In the genomic region with DNA sequence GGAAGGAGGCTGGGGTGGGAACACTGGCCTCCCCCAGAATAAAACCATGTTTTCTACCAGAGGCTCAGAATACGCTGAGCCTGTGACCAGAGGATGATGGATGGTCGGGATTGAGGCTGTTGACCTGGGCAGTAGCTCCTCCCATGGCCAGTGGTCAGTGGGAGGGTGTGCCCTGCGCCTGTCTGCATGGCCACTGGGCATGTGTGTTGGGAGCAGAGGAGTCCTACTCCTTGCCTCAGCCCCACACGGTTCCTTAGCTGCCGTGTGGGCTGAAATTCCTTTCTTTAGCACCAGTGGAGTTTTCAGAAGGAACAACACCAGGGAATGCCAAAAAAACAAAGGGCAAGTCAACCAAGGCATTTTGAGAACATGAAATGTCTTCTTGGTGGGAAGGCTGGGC, we compare ENCODE assay signal across 26 cellular contexts. TPM values are rescaled to one million over a fixed set of nuclear protein-coding genes. Genes with fewer than 3 reads are reported as not detected.
DNase-seq lines count a peak whose midpoint lies in the region; ATAC-seq and TF ChIP-seq lines count a peak whose summit lies in the region.
"Had no signal": no experiment of that assay in that cellular context is flagged by ENCODE, and none has a peak within 500 bp of the region (broad histone marks: within the 10 kb centered on the region; RNA-seq: fewer than 3 reads in every experiment).

No MANE protein-coding gene starts in this region.

- H3K27ac Mint-ChIP-seq in stimulated activated memory B cell treated with anti-CD40 and anti-IgM and Interleukin-4, amounts not matched to agents 10 μg/mL and 1 μg/mL and 100 μg/mL, for 72 hours: peak overlapping the region; percentile 73
- H3K27ac Mint-ChIP-seq: activated CD4-positive, alpha-beta memory T cell treated with anti-CD3 and anti-CD28 coated beads, Interleukin-2, amount 10 ng/mL, durations not matched to agents 7 days and 5 days; natural killer cell treated with Interleukin-12 subunit alpha and Interleukin-12 subunit beta and Interleukin-15 and Interleukin-18, amount 100 ng/mL, for 72 hours; T-helper 1 cell treated with Interleukin-12 subunit alpha and Interleukin-12 subunit beta and Interleukin-4 antibody, amounts not matched to agents 30 μg/mL and 1 μg/mL, for 36 hours had no signal

- H3K9me3 Mint-ChIP-seq in stimulated activated memory B cell treated with anti-CD40 and anti-IgM and Interleukin-4, amounts not matched to agents 10 μg/mL and 1 μg/mL and 100 μg/mL, for 72 hours: no peaks in the 10 kb centered on the region
- H3K9me3 Mint-ChIP-seq: activated CD4-positive, alpha-beta memory T cell treated with anti-CD3 and anti-CD28 coated beads, Interleukin-2, amount 10 ng/mL, durations not matched to agents 7 days and 5 days; central memory CD8-positive, alpha-beta T cell; IgD-negative memory B cell; natural killer cell treated with Interleukin-12 subunit alpha and Interleukin-12 subunit beta and Interleukin-15 and Interleukin-18, amount 100 ng/mL, for 72 hours; T-helper 1 cell treated with Interleukin-12 subunit alpha and Interleukin-12 subunit beta and Interleukin-4 antibody, amounts not matched to agents 30 μg/mL and 1 μg/mL, for 36 hours had no signal

- peak overlapping the region in 8 of 10 experiments; percentile 30 to 61 (median 47); a peak in 11 of 20 replicates for H3K4me3 ChIP-seq in BLaER1 treated with 17β-estradiol and CSF1 and Interleukin-3, amounts not matched to agents 10 nM and 100 nM
- H3K4me3 ChIP-seq in Karpas-422 (ENCODE audit: low read length) (peak overlapping the region; percentile 66; the same call in 1 of the 2 replicates), dorsolateral prefrontal cortex (peak overlapping the region in 44 of 59 donors; percentile 2 to 55 (median 36))
- H3K4me3 ChIP-seq: upper lobe of right lung had no signal

- H3K4me1 ChIP-seq in BLaER1 treated with 17β-estradiol and CSF1 and Interleukin-3, amounts not matched to agents 10 nM and 100 nM: peaks cover 56 to 97% (median 94%) of the 10 kb centered on the region in 10 experiments
- peaks cover 57% of the 10 kb centered on the region for H3K4me1 ChIP-seq in Karpas-422 (ENCODE audit: low read length)
- H3K4me1 ChIP-seq: upper lobe of right lung had no signal

- peak overlapping the region in 7 of 11 experiments; percentile 71 to 94 (median 80); a peak in 13 of 22 replicates for H3K27ac ChIP-seq in BLaER1 treated with 17β-estradiol and CSF1 and Interleukin-3, amounts not matched to agents 10 nM and 100 nM
- H3K27ac ChIP-seq in Karpas-422 (ENCODE audit: low read length) (peak overlapping the region; percentile 90; the same call in 1 of the 2 replicates), dorsolateral prefrontal cortex (peak overlapping the region in 46 of 59 donors; percentile 21 to 85 (median 66))
- H3K27ac ChIP-seq: upper lobe of right lung had no signal

- H2AFZ ChIP-seq in Karpas-422 (ENCODE audit: low read length): no peak overlapping the region

- no peaks in the 10 kb centered on the region for H3K79me2 ChIP-seq in Karpas-422 (ENCODE audit: low read length)

- peaks cover 0 to 50% (median 0%) of the 10 kb centered on the region in 11 experiments; a peak in 5 of 22 replicates for H3K27me3 ChIP-seq in BLaER1 treated with 17β-estradiol and CSF1 and Interleukin-3, amounts not matched to agents 10 nM and 100 nM
- H3K27me3 ChIP-seq in Karpas-422 (ENCODE audit: low read length) (no peaks in the 10 kb centered on the region), dorsolateral prefrontal cortex (peaks cover 0 to 9% (median 0%) of the 10 kb centered on the region in 45 donors)

- 0 out of 22 replicates have a peak, but pooled peaks cover 0 to 6% (median 0%) of the 10 kb centered on the region in 11 experiments for H3K36me3 ChIP-seq in BLaER1 treated with 17β-estradiol and CSF1 and Interleukin-3, amounts not matched to agents 10 nM and 100 nM
- H3K36me3 ChIP-seq in Karpas-422 (ENCODE audit: insufficient read depth, low read length): no peaks in the 10 kb centered on the region
- H3K36me3 ChIP-seq: upper lobe of right lung had no signal

- no peak for DNase-seq in Karpas-422
- no peak for DNase-seq in dorsolateral prefrontal cortex
- DNase-seq in AG20443 (ENCODE audit: low spot score): no peak
- no peak for DNase-seq in T-helper 9 cell
- DNase-seq in NCI-H1417 (lab: John Stamatoyannopoulos, UW): no peak
- DNase-seq: activated CD4-positive, alpha-beta memory T cell treated with anti-CD3 and anti-CD28 coated beads, Interleukin-2, amount 10 ng/mL, durations not matched to agents 7 days and 5 days; activated CD4-positive, alpha-beta T cell treated with anti-CD3 and anti-CD28 coated beads for 1 hour; activated CD8-positive, alpha-beta memory T cell treated with anti-CD3 and anti-CD28 coated beads, Interleukin-2, amount 50 U/mL, for 4 hours; activated naive CD4-positive, alpha-beta T cell treated with Interleukin-2 at 50 U/mL for 16 hours; dermis blood vessel endothelial cell; GDM1; hypothalamus; left colon; mammary epithelial cell; NCI-H1092 treated with DMSO at 0.1 percent for 48 hours; NCI-H187; NCI-H510A; stimulated activated CD4-positive, alpha-beta T cell treated with anti-CD3 and anti-CD28 coated beads, Interleukin-15, amount 100 ng/mL, for 24 hours; stimulated activated CD4-positive, alpha-beta T cell treated with anti-CD3 and anti-CD28 coated beads, Interleukin-4, amount 100 ng/mL, for 4 hours; upper lobe of right lung had no signal

- H3K36me3 Mint-ChIP-seq in stimulated activated memory B cell treated with anti-CD40 and anti-IgM and Interleukin-4, amounts not matched to agents 10 μg/mL and 1 μg/mL and 100 μg/mL, for 72 hours: peaks cover 35% of the 10 kb centered on the region
- H3K36me3 Mint-ChIP-seq: natural killer cell treated with Interleukin-12 subunit alpha and Interleukin-12 subunit beta and Interleukin-15 and Interleukin-18, amount 100 ng/mL, for 72 hours had no signal

- no peaks in the 10 kb centered on the region for H3K9me3 ChIP-seq in BLaER1 treated with 17β-estradiol and CSF1 and Interleukin-3, amounts not matched to agents 10 nM and 100 nM (replicated peaks in 1 of 11)
- no peaks in the 10 kb centered on the region for H3K9me3 ChIP-seq in Karpas-422 (ENCODE audit: low read length)
- H3K9me3 ChIP-seq: upper lobe of right lung had no signal

- no peak for ATAC-seq in stimulated activated memory B cell treated with anti-CD40 and anti-IgM and Interleukin-4, amounts not matched to agents 10 μg/mL and 1 μg/mL and 100 μg/mL, for 72 hours
- ATAC-seq: left colon; natural killer cell treated with Interleukin-12 subunit alpha and Interleukin-12 subunit beta and Interleukin-15 and Interleukin-18, amount 100 ng/mL, for 72 hours; upper lobe of right lung had no signal

- no peak overlapping the region for H3K4me3 Mint-ChIP-seq in stimulated activated memory B cell treated with anti-CD40 and anti-IgM and Interleukin-4, amounts not matched to agents 10 μg/mL and 1 μg/mL and 100 μg/mL, for 72 hours
- H3K4me3 Mint-ChIP-seq: activated CD4-positive, alpha-beta memory T cell treated with anti-CD3 and anti-CD28 coated beads, Interleukin-2, amount 10 ng/mL, durations not matched to agents 7 days and 5 days; central memory CD8-positive, alpha-beta T cell; natural killer cell treated with Interleukin-12 subunit alpha and Interleukin-12 subunit beta and Interleukin-15 and Interleukin-18, amount 100 ng/mL, for 72 hours; T-helper 1 cell treated with Interleukin-12 subunit alpha and Interleukin-12 subunit beta and Interleukin-4 antibody, amounts not matched to agents 30 μg/mL and 1 μg/mL, for 36 hours had no signal

- no peaks in the 10 kb centered on the region for H3K9me2 ChIP-seq in Karpas-422 (replicated peaks; ENCODE audit: insufficient read depth, low read length)

- H3K4me1 Mint-ChIP-seq in stimulated activated memory B cell treated with anti-CD40 and anti-IgM and Interleukin-4, amounts not matched to agents 10 μg/mL and 1 μg/mL and 100 μg/mL, for 72 hours: peaks cover 62% of the 10 kb centered on the region

- H3K4me2 ChIP-seq in BLaER1 treated with 17β-estradiol and CSF1 and Interleukin-3, amounts not matched to agents 10 nM and 100 nM: peak overlapping the region; percentile 81 to 100 (median 99); a peak in 21 of 22 replicates
- H3K4me2 ChIP-seq in Karpas-422 (ENCODE audit: low read depth, low read length, poor library complexity, severe bottlenecking): peak overlapping the region; percentile 75

- H3K9ac ChIP-seq in BLaER1 treated with 17β-estradiol and CSF1 and Interleukin-3, amounts not matched to agents 10 nM and 100 nM: peak overlapping the region in 8 of 11 experiments; percentile 48 to 86 (median 70); a peak in 14 of 22 replicates
- H3K9ac ChIP-seq in Karpas-422 (ENCODE audit: low read length): peak overlapping the region; percentile 75

- intact Hi-C loops in dorsolateral prefrontal cortex (cut with DNase I): no loop called here

- H4K20me1 ChIP-seq in BLaER1 treated with 17β-estradiol and CSF1 and Interleukin-3, amounts not matched to agents 10 nM and 100 nM: peaks cover 0 to 65% (median 12%) of the 10 kb centered on the region in 11 experiments; a peak in 10 of 22 replicates
- peaks cover 4% of the 10 kb centered on the region; the same call in 1 of the 2 replicates for H4K20me1 ChIP-seq in Karpas-422 (ENCODE audit: insufficient read depth, low read depth, low read length)

- no peaks in the 10 kb centered on the region for H3K27me3 Mint-ChIP-seq in stimulated activated memory B cell treated with anti-CD40 and anti-IgM and Interleukin-4, amounts not matched to agents 10 μg/mL and 1 μg/mL and 100 μg/mL, for 72 hours
- H3K27me3 Mint-ChIP-seq: activated CD4-positive, alpha-beta memory T cell treated with anti-CD3 and anti-CD28 coated beads, Interleukin-2, amount 10 ng/mL, durations not matched to agents 7 days and 5 days; central memory CD8-positive, alpha-beta T cell had no signal

- TF ChIP-seq CTCF in dorsolateral prefrontal cortex (IDR thresholded peaks at IDR 0.05 in 54 of 56, conservative IDR thresholded peaks at IDR 0.05 in 2 of 56; ENCODE audit: low read depth in 1 of 56, partially characterized antibody in 56 of 56): no peak

RNA-seq across cellular contexts. Expression of a gene that starts 8.5 kb away (rescaled TPM):
- total RNA-seq in Karpas-422 (2014; rRNA removed; shearing (Covaris generic); ENCODE audit: low replicate concordance): 42.9 and 59.2 TPM in 2 replicates
- 10 to 100 TPM; 30.6 to 55.2 (median 42.7) TPM for total RNA-seq in dorsolateral prefrontal cortex

RNA-seq across cellular contexts. Expression of a gene that starts 9.0 kb away (rescaled TPM):
- total RNA-seq in Karpas-422 (2014; rRNA removed; shearing (Covaris generic); ENCODE audit: low replicate concordance): 1.2 and 4.1 TPM in 2 replicates
- total RNA-seq in dorsolateral prefrontal cortex: 10 to 100 TPM in 30 of 120 experiments, 1 to 10 TPM in 90; 2.7 to 13.4 (median 8.4) TPM

RNA-seq across cellular contexts. Expression of a gene that starts 31.3 kb away (rescaled TPM):
- 264 and 330 TPM in 2 replicates for total RNA-seq in Karpas-422 (2014; rRNA removed; shearing (Covaris generic); ENCODE audit: low replicate concordance)
- total RNA-seq in dorsolateral prefrontal cortex: 100 to 1,000 TPM in 35 of 120 experiments, 10 to 100 TPM in 85; 65.7 to 132 (median 91.9) TPM
